Comparison of ENCODE assay signal across 1 cellular context in the genomic region with DNA sequence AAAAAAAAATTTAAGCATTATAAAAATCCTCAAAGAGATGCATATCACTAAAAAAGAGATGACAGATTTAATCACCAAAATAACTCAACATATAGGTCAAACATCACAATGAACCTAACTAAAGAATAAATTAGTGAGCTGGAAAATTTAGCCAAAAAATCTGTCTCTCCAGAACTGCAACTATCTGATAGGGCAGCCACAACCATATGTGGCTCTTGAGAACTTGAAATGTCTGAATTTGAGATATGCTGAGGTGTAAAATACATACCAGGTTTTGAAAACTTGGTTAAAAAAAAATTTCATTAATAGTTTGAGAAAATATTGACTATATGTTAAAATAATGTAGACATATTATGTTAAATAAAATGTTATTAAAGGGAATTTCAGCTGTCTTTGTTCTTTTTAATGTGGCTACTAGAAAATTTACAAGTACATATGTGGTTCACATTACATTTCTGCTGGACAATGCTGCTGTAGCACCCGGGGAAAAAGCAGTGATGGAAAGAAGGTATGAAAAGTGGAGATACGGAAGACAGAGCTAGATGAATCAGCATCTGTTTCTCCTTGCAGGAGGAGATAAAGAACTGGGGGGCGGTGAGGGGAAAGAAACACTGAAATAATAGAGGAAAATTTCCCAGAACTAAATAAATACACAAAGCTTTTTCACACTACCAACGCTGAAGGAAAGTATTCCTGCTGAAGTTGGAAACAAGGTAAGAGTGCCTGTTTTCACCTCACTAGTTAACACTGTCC.
TF ChIP-seq lines count a peak whose summit lies in the region.

No MANE protein-coding gene starts in this region.

TF ChIP-seq in K562, 482 proteins besides CTCF, POLR2A, EP300 and RAD21 (continued from another document and continues in another):
- TF ChIP-seq SNRNP70 (optimal IDR thresholded peaks at IDR 0.05; ENCODE audit: low read depth, low read length) = no peak
- peak; percentile 83 for TF ChIP-seq ZNF316 (IDR thresholded peaks at IDR 0.05)
- peak; percentile 91 for TF ChIP-seq TEAD4 (IDR thresholded peaks at IDR 0.05; ENCODE audit: low read length)
- no peak for TF ChIP-seq TEAD4 (CRISPR knock-in tag; IDR thresholded peaks at IDR 0.05; ENCODE audit: borderline replicate concordance)
- peak; percentile 89 for TF ChIP-seq TCF3 (CRISPR knock-in tag; IDR thresholded peaks at IDR 0.05)
- TF ChIP-seq RBM25 (IDR thresholded peaks at IDR 0.05; ENCODE audit: low read depth, low read length, severe bottlenecking) = no peak
- TF ChIP-seq DPF2 (IDR thresholded peaks at IDR 0.05) = peak; percentile 99
- peak; percentile 98 for TF ChIP-seq ARID1B (IDR thresholded peaks at IDR 0.05)
- peak; percentile 96 for TF ChIP-seq SMARCE1 (IDR thresholded peaks at IDR 0.05)
- peak; percentile 95 for TF ChIP-seq LEF1 (IDR thresholded peaks at IDR 0.05)
- TF ChIP-seq KLF10 (CRISPR knock-in tag; IDR thresholded peaks at IDR 0.05) = no peak
- TF ChIP-seq, protein P1, sequence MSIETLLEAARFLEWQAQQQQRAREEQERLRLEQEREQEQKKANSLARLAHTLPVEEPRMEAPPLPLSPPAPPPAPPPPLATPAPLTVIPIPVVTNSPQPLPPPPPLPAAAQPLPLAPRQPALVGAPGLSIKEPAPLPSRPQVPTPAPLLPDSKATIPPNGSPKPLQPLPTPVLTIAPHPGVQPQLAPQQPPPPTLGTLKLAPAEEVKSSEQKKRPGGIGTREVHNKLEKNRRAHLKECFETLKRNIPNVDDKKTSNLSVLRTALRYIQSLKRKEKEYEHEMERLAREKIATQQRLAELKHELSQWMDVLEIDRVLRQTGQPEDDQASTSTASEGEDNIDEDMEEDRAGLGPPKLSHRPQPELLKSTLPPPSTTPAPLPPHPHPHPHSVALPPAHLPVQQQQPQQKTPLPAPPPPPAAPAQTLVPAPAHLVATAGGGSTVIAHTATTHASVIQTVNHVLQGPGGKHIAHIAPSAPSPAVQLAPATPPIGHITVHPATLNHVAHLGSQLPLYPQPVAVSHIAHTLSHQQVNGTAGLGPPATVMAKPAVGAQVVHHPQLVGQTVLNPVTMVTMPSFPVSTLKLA (conservative IDR thresholded peaks at IDR 0.05) = peak in 1 of 2 experiments; percentile 42; a peak in 1 of 4 replicates
- TF ChIP-seq ELF1 (tag; IDR thresholded peaks at IDR 0.05) = peak; percentile 64
- TF ChIP-seq CTBP1 (IDR thresholded peaks at IDR 0.05; ENCODE audit: borderline replicate concordance) = peak; percentile 84
- peak; percentile 29 for TF ChIP-seq DACH1 (IDR thresholded peaks at IDR 0.05; ENCODE audit: partially characterized antibody)
- TF ChIP-seq ZNF121 (CRISPR knock-in tag; conservative IDR thresholded peaks at IDR 0.05) = no peak
- TF ChIP-seq NFE2 (IDR thresholded peaks at IDR 0.05; ENCODE audit: low read depth) = peak; percentile 94
- peak; percentile 85 for TF ChIP-seq MAFG (tag; conservative IDR thresholded peaks at IDR 0.05)
- peak; percentile 51; the same call in 1 of the 2 replicates for TF ChIP-seq EP400 (IDR thresholded peaks at IDR 0.05)
- no peak for TF ChIP-seq SIN3A (IDR thresholded peaks at IDR 0.05; ENCODE audit: borderline replicate concordance in 2 of 2, control insufficient read depth in 1 of 2, low read depth in 2 of 2, low read length in 2 of 2)
- peak; percentile 75 to 84; a peak in 3 of 4 replicates for TF ChIP-seq TRIM24 (IDR thresholded peaks at IDR 0.05)
- TF ChIP-seq HDAC3 (IDR thresholded peaks at IDR 0.05; ENCODE audit: borderline replicate concordance, partially characterized antibody) = peak; percentile 63
- TF ChIP-seq ZNF24 (IDR thresholded peaks at IDR 0.05) = 0 out of 2 replicates have a peak, but pooled peaks have one; percentile 15
- no peak for TF ChIP-seq NR4A1 (CRISPR knock-in tag; IDR thresholded peaks at IDR 0.05)
- TF ChIP-seq NR4A1 (tag; IDR thresholded peaks at IDR 0.05) = no peak
- TF ChIP-seq NFATC3 (IDR thresholded peaks at IDR 0.05) = peak; percentile 59; the same call in 1 of the 2 replicates
- TF ChIP-seq MTA1 (IDR thresholded peaks at IDR 0.05; ENCODE audit: borderline replicate concordance) = peak; percentile 73; the same call in 1 of the 2 replicates
- TF ChIP-seq ZNF408 (CRISPR knock-in tag; IDR thresholded peaks at IDR 0.05; ENCODE audit: low read depth) = no peak
- TF ChIP-seq, protein P2, sequence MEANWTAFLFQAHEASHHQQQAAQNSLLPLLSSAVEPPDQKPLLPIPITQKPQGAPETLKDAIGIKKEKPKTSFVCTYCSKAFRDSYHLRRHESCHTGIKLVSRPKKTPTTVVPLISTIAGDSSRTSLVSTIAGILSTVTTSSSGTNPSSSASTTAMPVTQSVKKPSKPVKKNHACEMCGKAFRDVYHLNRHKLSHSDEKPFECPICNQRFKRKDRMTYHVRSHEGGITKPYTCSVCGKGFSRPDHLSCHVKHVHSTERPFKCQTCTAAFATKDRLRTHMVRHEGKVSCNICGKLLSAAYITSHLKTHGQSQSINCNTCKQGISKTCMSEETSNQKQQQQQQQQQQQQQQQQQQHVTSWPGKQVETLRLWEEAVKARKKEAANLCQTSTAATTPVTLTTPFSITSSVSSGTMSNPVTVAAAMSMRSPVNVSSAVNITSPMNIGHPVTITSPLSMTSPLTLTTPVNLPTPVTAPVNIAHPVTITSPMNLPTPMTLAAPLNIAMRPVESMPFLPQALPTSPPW (CRISPR knock-in tag; IDR thresholded peaks at IDR 0.05) = peak; percentile 47; the same call in 1 of the 2 replicates
- peak; percentile 67; the same call in 1 of the 2 replicates for TF ChIP-seq CC2D1A (IDR thresholded peaks at IDR 0.05)
- TF ChIP-seq STAT5A (IDR thresholded peaks at IDR 0.05; ENCODE audit: borderline replicate concordance, low read length) = peak; percentile 76
- TF ChIP-seq CBX8 (IDR thresholded peaks at IDR 0.05; ENCODE audit: borderline replicate concordance, extremely low read depth, low read depth, low read length, poor library complexity, severe bottlenecking) = no peak
- peak; percentile 64; the same call in 1 of the 2 replicates for TF ChIP-seq KLF16 (IDR thresholded peaks at IDR 0.05)
- no peak for TF ChIP-seq PHF20 (IDR thresholded peaks at IDR 0.05; ENCODE audit: partially characterized antibody)
- peak; percentile 51; the same call in 1 of the 2 replicates for TF ChIP-seq JUN (IDR thresholded peaks at IDR 0.05; ENCODE audit: borderline replicate concordance, low read depth, low read length)
- TF ChIP-seq JUN (CRISPR knock-in tag; IDR thresholded peaks at IDR 0.05; ENCODE audit: borderline replicate concordance) = no peak
- TF ChIP-seq JUND (IDR thresholded peaks at IDR 0.05; ENCODE audit: borderline replicate concordance, low read depth, low read length) = peak; percentile 88
- peak; percentile 33; the same call in 2 of the 3 replicates for TF ChIP-seq JUND (tag; IDR thresholded peaks at IDR 0.05; ENCODE audit: borderline replicate concordance, low read depth, low read length)
- TF ChIP-seq ZNF143 (CRISPR knock-in tag; IDR thresholded peaks at IDR 0.05) = no peak
- TF ChIP-seq, protein P3, sequence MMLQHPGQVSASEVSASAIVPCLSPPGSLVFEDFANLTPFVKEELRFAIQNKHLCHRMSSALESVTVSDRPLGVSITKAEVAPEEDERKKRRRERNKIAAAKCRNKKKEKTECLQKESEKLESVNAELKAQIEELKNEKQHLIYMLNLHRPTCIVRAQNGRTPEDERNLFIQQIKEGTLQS (IDR thresholded peaks at IDR 0.05) = peak; percentile 63; the same call in 1 of the 2 replicates
- TF ChIP-seq, protein P3 (CRISPR knock-in tag; conservative IDR thresholded peaks at IDR 0.05) = no peak
- peak; percentile 54 for TF ChIP-seq BRD9 (IDR thresholded peaks at IDR 0.05; ENCODE audit: low read depth, partially characterized antibody)
- TF ChIP-seq TAL1 (IDR thresholded peaks at IDR 0.05) = peak; percentile 94
- TF ChIP-seq, protein P4, sequence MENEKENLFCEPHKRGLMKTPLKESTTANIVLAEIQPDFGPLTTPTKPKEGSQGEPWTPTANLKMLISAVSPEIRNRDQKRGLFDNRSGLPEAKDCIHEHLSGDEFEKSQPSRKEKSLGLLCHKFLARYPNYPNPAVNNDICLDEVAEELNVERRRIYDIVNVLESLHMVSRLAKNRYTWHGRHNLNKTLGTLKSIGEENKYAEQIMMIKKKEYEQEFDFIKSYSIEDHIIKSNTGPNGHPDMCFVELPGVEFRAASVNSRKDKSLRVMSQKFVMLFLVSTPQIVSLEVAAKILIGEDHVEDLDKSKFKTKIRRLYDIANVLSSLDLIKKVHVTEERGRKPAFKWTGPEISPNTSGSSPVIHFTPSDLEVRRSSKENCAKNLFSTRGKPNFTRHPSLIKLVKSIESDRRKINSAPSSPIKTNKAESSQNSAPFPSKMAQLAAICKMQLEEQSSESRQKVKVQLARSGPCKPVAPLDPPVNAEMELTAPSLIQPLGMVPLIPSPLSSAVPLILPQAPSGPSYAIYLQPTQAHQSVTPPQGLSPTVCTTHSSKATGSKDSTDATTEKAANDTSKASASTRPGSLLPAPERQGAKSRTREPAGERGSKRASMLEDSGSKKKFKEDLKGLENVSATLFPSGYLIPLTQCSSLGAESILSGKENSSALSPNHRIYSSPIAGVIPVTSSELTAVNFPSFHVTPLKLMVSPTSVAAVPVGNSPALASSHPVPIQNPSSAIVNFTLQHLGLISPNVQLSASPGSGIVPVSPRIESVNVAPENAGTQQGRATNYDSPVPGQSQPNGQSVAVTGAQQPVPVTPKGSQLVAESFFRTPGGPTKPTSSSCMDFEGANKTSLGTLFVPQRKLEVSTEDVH (IDR thresholded peaks at IDR 0.05; ENCODE audit: low read depth, partially characterized antibody) = peak; percentile 31
- TF ChIP-seq RBFOX2 (IDR thresholded peaks at IDR 0.05; ENCODE audit: low read depth, low read length) = 0 out of 2 replicates have a peak, but pooled peaks have one; percentile 13
- TF ChIP-seq, protein P5, sequence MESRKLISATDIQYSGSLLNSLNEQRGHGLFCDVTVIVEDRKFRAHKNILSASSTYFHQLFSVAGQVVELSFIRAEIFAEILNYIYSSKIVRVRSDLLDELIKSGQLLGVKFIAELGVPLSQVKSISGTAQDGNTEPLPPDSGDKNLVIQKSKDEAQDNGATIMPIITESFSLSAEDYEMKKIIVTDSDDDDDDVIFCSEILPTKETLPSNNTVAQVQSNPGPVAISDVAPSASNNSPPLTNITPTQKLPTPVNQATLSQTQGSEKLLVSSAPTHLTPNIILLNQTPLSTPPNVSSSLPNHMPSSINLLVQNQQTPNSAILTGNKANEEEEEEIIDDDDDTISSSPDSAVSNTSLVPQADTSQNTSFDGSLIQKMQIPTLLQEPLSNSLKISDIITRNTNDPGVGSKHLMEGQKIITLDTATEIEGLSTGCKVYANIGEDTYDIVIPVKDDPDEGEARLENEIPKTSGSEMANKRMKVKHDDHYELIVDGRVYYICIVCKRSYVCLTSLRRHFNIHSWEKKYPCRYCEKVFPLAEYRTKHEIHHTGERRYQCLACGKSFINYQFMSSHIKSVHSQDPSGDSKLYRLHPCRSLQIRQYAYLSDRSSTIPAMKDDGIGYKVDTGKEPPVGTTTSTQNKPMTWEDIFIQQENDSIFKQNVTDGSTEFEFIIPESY (CRISPR knock-in tag; IDR thresholded peaks at IDR 0.05) = no peak
- TF ChIP-seq, protein P6, sequence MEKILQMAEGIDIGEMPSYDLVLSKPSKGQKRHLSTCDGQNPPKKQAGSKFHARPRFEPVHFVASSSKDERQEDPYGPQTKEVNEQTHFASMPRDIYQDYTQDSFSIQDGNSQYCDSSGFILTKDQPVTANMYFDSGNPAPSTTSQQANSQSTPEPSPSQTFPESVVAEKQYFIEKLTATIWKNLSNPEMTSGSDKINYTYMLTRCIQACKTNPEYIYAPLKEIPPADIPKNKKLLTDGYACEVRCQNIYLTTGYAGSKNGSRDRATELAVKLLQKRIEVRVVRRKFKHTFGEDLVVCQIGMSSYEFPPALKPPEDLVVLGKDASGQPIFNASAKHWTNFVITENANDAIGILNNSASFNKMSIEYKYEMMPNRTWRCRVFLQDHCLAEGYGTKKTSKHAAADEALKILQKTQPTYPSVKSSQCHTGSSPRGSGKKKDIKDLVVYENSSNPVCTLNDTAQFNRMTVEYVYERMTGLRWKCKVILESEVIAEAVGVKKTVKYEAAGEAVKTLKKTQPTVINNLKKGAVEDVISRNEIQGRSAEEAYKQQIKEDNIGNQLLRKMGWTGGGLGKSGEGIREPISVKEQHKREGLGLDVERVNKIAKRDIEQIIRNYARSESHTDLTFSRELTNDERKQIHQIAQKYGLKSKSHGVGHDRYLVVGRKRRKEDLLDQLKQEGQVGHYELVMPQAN (IDR thresholded peaks at IDR 0.05; ENCODE audit: borderline replicate concordance) = no peak
- TF ChIP-seq CREBBP (IDR thresholded peaks at IDR 0.05; ENCODE audit: low read depth, low read length) = no peak
- peak in 1 of 2 experiments; percentile 75; a peak in 2 of 4 replicates for TF ChIP-seq FOXK2 (conservative IDR thresholded peaks at IDR 0.05 in 1 of 2, IDR thresholded peaks at IDR 0.05 in 1 of 2; ENCODE audit: low read depth in 2 of 2)
- TF ChIP-seq GATA2 (CRISPR knock-in tag; IDR thresholded peaks at IDR 0.05) = peak; percentile 68; the same call in 1 of the 2 replicates
- peak; percentile 34; the same call in 1 of the 2 replicates for TF ChIP-seq PHB2 (IDR thresholded peaks at IDR 0.05; ENCODE audit: low read depth)
- peak; percentile 94 for TF ChIP-seq CBFA2T2 (conservative IDR thresholded peaks at IDR 0.05)
- TF ChIP-seq HDAC1 (IDR thresholded peaks at IDR 0.05) = peak in 1 of 2 experiments; percentile 90; a peak in 2 of 4 replicates
- no peak for TF ChIP-seq KAT8 (IDR thresholded peaks at IDR 0.05; ENCODE audit: low read depth)
- peak; percentile 92 for TF ChIP-seq MTA2 (IDR thresholded peaks at IDR 0.05; ENCODE audit: low read depth)
- peak; percentile 97 for TF ChIP-seq CBFA2T3 (IDR thresholded peaks at IDR 0.05)
- TF ChIP-seq HDAC8 (tag; IDR thresholded peaks at IDR 0.05) = no peak
- TF ChIP-seq CREM (IDR thresholded peaks at IDR 0.05; ENCODE audit: low read depth) = peak; percentile 34; the same call in 1 of the 2 replicates
- peak in 1 of 2 experiments; percentile 52; a peak in 1 of 4 replicates for TF ChIP-seq MAZ (CRISPR knock-in tag; conservative IDR thresholded peaks at IDR 0.05 in 1 of 2, IDR thresholded peaks at IDR 0.05 in 1 of 2)
- TF ChIP-seq CCNT2 (IDR thresholded peaks at IDR 0.05; ENCODE audit: borderline replicate concordance, extremely low read depth, insufficient read length, low read depth, low read length) = no peak
- peak; percentile 52 for TF ChIP-seq MAFK (IDR thresholded peaks at IDR 0.05; ENCODE audit: low read length)
- TF ChIP-seq HIVEP1 (CRISPR knock-in tag; IDR thresholded peaks at IDR 0.05) = no peak
- TF ChIP-seq ZNF707 (CRISPR knock-in tag; conservative IDR thresholded peaks at IDR 0.05) = no peak
- peak; percentile 64 for TF ChIP-seq RBBP5 (IDR thresholded peaks at IDR 0.05; ENCODE audit: borderline replicate concordance, insufficient read depth, low read length, poor library complexity, severe bottlenecking)
- peak in 1 of 2 experiments; percentile 80; a peak in 2 of 4 replicates for TF ChIP-seq TBL1XR1 (IDR thresholded peaks at IDR 0.05; ENCODE audit: low read length in 2 of 2)
- TF ChIP-seq ZNF384 (IDR thresholded peaks at IDR 0.05; ENCODE audit: low read depth, low read length) = 0 out of 2 replicates have a peak, but pooled peaks have one; percentile 14
- TF ChIP-seq PPARD (CRISPR knock-in tag; IDR thresholded peaks at IDR 0.05) = no peak
- no peak for TF ChIP-seq KLF13 (tag; IDR thresholded peaks at IDR 0.05; ENCODE audit: borderline replicate concordance, low read depth)
- TF ChIP-seq TRIM28 (IDR thresholded peaks at IDR 0.05) = no peak
